Comparison of ENCODE assay signal across 26 cellular contexts in genomic region chr11:69680688-69681087, GRCh38. TPM values are rescaled to one million over a fixed set of nuclear protein-coding genes. Genes with fewer than 3 reads are reported as not detected.
"Had no signal": no experiment of that assay in that cellular context is flagged by ENCODE, and none has a peak within 500 bp of the region (broad histone marks: within the 10 kb centered on the region; RNA-seq: fewer than 3 reads in every experiment).

No MANE protein-coding gene starts in this region.

- H3K27ac ChIP-seq: dorsolateral prefrontal cortex, heart right ventricle, ovary, tibial artery had no signal

- H3K9me3 ChIP-seq: ovary, tibial artery had no signal

- H3K27ac Mint-ChIP-seq: naive thymus-derived CD4-positive, alpha-beta T cell; nephron progenitor cell; progenitor cell of endocrine pancreas; stimulated activated memory B cell treated with anti-CD40 and anti-IgM and Interleukin-4, amounts not matched to agents 10 μg/mL and 1 μg/mL and 100 μg/mL, for 72 hours; stimulated activated naive CD8-positive, alpha-beta T cell treated with anti-CD3 and anti-CD28 coated beads, Interleukin-15, Interleukin-2, amounts not matched to agents 100 ng/mL and 50 ng/mL, for 24 hours had no signal

- H3K4me3 ChIP-seq: dorsolateral prefrontal cortex, heart right ventricle, ovary, tibial artery had no signal

- H3K4me3 Mint-ChIP-seq: nephron progenitor cell; stimulated activated memory B cell treated with anti-CD40 and anti-IgM and Interleukin-4, amounts not matched to agents 10 μg/mL and 1 μg/mL and 100 μg/mL, for 72 hours; stimulated activated naive CD8-positive, alpha-beta T cell treated with anti-CD3 and anti-CD28 coated beads, Interleukin-15, Interleukin-2, amounts not matched to agents 100 ng/mL and 50 ng/mL, for 24 hours had no signal

- H3K27me3 ChIP-seq: ovary, tibial artery had no signal

- H3K4me1 Mint-ChIP-seq: nephron progenitor cell had no signal

- H3K9me3 Mint-ChIP-seq: naive thymus-derived CD4-positive, alpha-beta T cell; nephron progenitor cell; stimulated activated memory B cell treated with anti-CD40 and anti-IgM and Interleukin-4, amounts not matched to agents 10 μg/mL and 1 μg/mL and 100 μg/mL, for 72 hours; stimulated activated naive CD8-positive, alpha-beta T cell treated with anti-CD3 and anti-CD28 coated beads, Interleukin-15, Interleukin-2, amounts not matched to agents 100 ng/mL and 50 ng/mL, for 24 hours had no signal

- FAIRE-seq: islet of Langerhans had no signal

- H3K36me3 ChIP-seq: heart right ventricle, ovary, tibial artery had no signal

- DNase-seq: cortex of kidney; dorsolateral prefrontal cortex; effector CD8-positive, alpha-beta T cell; foreskin melanocyte; heart right ventricle; hypothalamus; kidney glomerular epithelial cell; mammary epithelial cell; naive thymus-derived CD4-positive, alpha-beta T cell; nephron progenitor cell; ovary; right cardiac atrium; stimulated activated CD4-positive, alpha-beta T cell treated with anti-CD3 and anti-CD28 coated beads, Interleukin-15, amount 100 ng/mL, for 24 hours; stimulated activated CD4-positive, alpha-beta T cell treated with anti-CD3 and anti-CD28 coated beads, Interleukin-1b, Interleukin-23, amount 100 ng/mL, for 48 hours; stimulated activated CD4-positive, alpha-beta T cell treated with anti-CD3 and anti-CD28 coated beads, Interleukin-4, amount 100 ng/mL, for 24 hours had no signal

- ATAC-seq: heart right ventricle; naive thymus-derived CD4-positive, alpha-beta T cell; right cardiac atrium; stimulated activated memory B cell treated with anti-CD40 and anti-IgM and Interleukin-4, amounts not matched to agents 10 μg/mL and 1 μg/mL and 100 μg/mL, for 72 hours had no signal

- H3K36me3 Mint-ChIP-seq: naive thymus-derived CD4-positive, alpha-beta T cell; stimulated activated memory B cell treated with anti-CD40 and anti-IgM and Interleukin-4, amounts not matched to agents 10 μg/mL and 1 μg/mL and 100 μg/mL, for 72 hours had no signal

RNA-seq across cellular contexts. Expression of gene FGF19, which starts 23.1 kb away (rescaled TPM):
- total RNA-seq: dorsolateral prefrontal cortex; heart right ventricle; lower leg skin; mesenteric fat pad; mononuclear cell; naive thymus-derived CD4-positive, alpha-beta T cell; progenitor cell of endocrine pancreas; right cardiac atrium; temporal lobe; ureter had no signal
- polyA plus RNA-seq: esophagus; heart right ventricle; naive thymus-derived CD4-positive, alpha-beta T cell; ovary; right cardiac atrium had no signal
